ENCODE assay signal across 22 cellular contexts in genomic region chr22:49330421-49331222, GRCh38.
DNase-seq lines count a peak whose midpoint lies in the region; ATAC-seq and TF ChIP-seq lines count a peak whose summit lies in the region.
"Had no signal": no experiment of that assay in that cellular context is flagged by ENCODE, and none has a peak within 500 bp of the region (broad histone marks: within the 10 kb centered on the region; RNA-seq: fewer than 3 reads in every experiment).

No MANE protein-coding gene starts in this region.

- H3K4me3 ChIP-seq in breast epithelium (no peak overlapping the region), mammary epithelial cell (replicated peaks in 1 of 3; ENCODE audit: insufficient read depth in 1 of 3, low read depth in 2 of 3, low read length in 3 of 3) (no peak overlapping the region)
- H3K4me3 ChIP-seq: A549, adrenal gland, body of pancreas, prostate gland, SK-N-MC had no signal

- H3K4me1 Mint-ChIP-seq in activated T-helper 2 cell treated with anti-CD3 and anti-CD28 coated beads, Interferon-gamma antibody, Interleukin-2, Interleukin-4, amounts not matched to agents 10 μg/mL and 5 μg/mL and 100 μg/mL, durations not matched to agents 14 hours and 24 hours and 36 hours (ENCODE audit: low read depth): no peaks in the 10 kb centered on the region
- H3K4me1 Mint-ChIP-seq in type B pancreatic cell (ENCODE audit: unreplicated experiment): no peaks in the 10 kb centered on the region
- H3K4me1 Mint-ChIP-seq: T-helper 17 cell had no signal

- WGBS in mammary epithelial cell (ENCODE audit: low coverage, missing lambda C conversion rate): 83% methylated on average over 10 of the region's 21 CpGs

- no peaks in the 10 kb centered on the region for H3K36me3 Mint-ChIP-seq in activated T-helper 2 cell treated with anti-CD3 and anti-CD28 coated beads, Interferon-gamma antibody, Interleukin-2, Interleukin-4, amounts not matched to agents 10 μg/mL and 5 μg/mL and 100 μg/mL, durations not matched to agents 14 hours and 24 hours and 36 hours (ENCODE audit: low read depth)
- no peaks in the 10 kb centered on the region for H3K36me3 Mint-ChIP-seq in type B pancreatic cell
- H3K36me3 Mint-ChIP-seq: CD4-positive, alpha-beta memory T cell had no signal

- no peak for TF ChIP-seq CTCF in breast epithelium (IDR thresholded peaks at IDR 0.05)
- no peak for TF ChIP-seq CTCF in mammary epithelial cell (conservative IDR thresholded peaks at IDR 0.05 in 1 of 2, IDR thresholded peaks at IDR 0.05 in 1 of 2; ENCODE audit: extremely low read depth in 1 of 2, insufficient read depth in 1 of 2, low read depth in 1 of 2, low read length in 2 of 2)
- no peak for TF ChIP-seq CTCF in type B pancreatic cell (conservative IDR thresholded peaks at IDR 0.05)

- peaks cover 21 to 23% of the 10 kb centered on the region in 2 donors for H3K9me3 ChIP-seq in breast epithelium
- H3K9me3 ChIP-seq in mammary epithelial cell (replicated peaks; ENCODE audit: insufficient read depth, low read length): peaks cover 63% of the 10 kb centered on the region
- H3K9me3 ChIP-seq: A549, adrenal gland, prostate gland had no signal

- in situ Hi-C loops in mammary epithelial cell (cut with MboI; ENCODE audit: low sequenced_read_pairs in 2 of 2): no loop called here

- H3K9ac ChIP-seq in mammary epithelial cell (ENCODE audit: insufficient read depth, low read length): no peak overlapping the region

- H3K36me3 ChIP-seq in breast epithelium (no peaks in the 10 kb centered on the region), mammary epithelial cell (ENCODE audit: insufficient read depth, low read length) (no peaks in the 10 kb centered on the region)
- H3K36me3 ChIP-seq: adrenal gland, prostate gland had no signal

- peak; percentile 12 to 25 for DNase-seq in breast epithelium (ENCODE audit: low spot score in 2 of 2)
- DNase-seq in mammary epithelial cell: no peak
- peak; percentile 6 for DNase-seq in activated T-helper 2 cell treated with anti-CD3 and anti-CD28 coated beads, Interferon-gamma antibody, Interleukin-2, Interleukin-4, amounts not matched to agents 10 μg/mL and 5 μg/mL and 100 μg/mL, durations not matched to agents 14 hours and 24 hours and 36 hours (ENCODE audit: low spot score)
- peak; percentile 6 for DNase-seq in mucosa of gallbladder (ENCODE audit: low spot score)
- peak; percentile 44 for DNase-seq in type B pancreatic cell (ENCODE audit: extremely low spot score, unreplicated experiment)
- no peak for DNase-seq in NCI-H82 treated with DMSO at 0.1 percent for 48 hours (lab: John Stamatoyannopoulos, UW; ENCODE audit: unreplicated experiment)
- DNase-seq: activated CD4-positive, CD25-positive, alpha-beta regulatory T cell treated with anti-CD3 and anti-CD28 coated beads, Interleukin-2, amount 50 U/mL, for 72 hours; activated naive CD4-positive, alpha-beta T cell treated with anti-CD3 and anti-CD28 coated beads for 36 hours; activated T-cell treated with anti-CD3 and anti-CD28 coated beads, Interleukin-2, amount 50 U/mL, for 4 hours; body of pancreas; KBM-7; NCI-H2029 treated with DMSO at 0.1 percent for 48 hours; NCI-H69; T-helper 17 cell had no signal

- ATAC-seq in HG02763 (IDR thresholded peaks at IDR 0.05; ENCODE audit: unreplicated experiment) (no peak), HG02970 (IDR thresholded peaks at IDR 0.05; ENCODE audit: low FRiP score, unreplicated experiment) (no peak)
- ATAC-seq: A549; activated T-cell treated with anti-CD3 and anti-CD28 coated beads, Interleukin-2, amount 50 U/mL, for 4 hours; body of pancreas; T-helper 17 cell had no signal

- TF ChIP-seq POLR2A in breast epithelium (IDR thresholded peaks at IDR 0.05): no peak

- H2AFZ ChIP-seq in mammary epithelial cell (ENCODE audit: low read depth, low read length): no peak overlapping the region

- dilution Hi-C loops in mammary epithelial cell (cut with HindIII; ENCODE audit: low sequenced_read_pairs): loop anchor here (5.0 kb wide), 1 partner anchor 38 kb away; no protein-coding TSS in a partner anchor

- no peak overlapping the region for H3K4me2 ChIP-seq in mammary epithelial cell (ENCODE audit: insufficient read depth, low read depth, low read length)
- H3K4me2 ChIP-seq: A549 had no signal

- H4K20me1 ChIP-seq in mammary epithelial cell (ENCODE audit: insufficient read depth, low read length): no peaks in the 10 kb centered on the region

- intact Hi-C loops in breast epithelium (cut with DNase I; ENCODE audit: low total_unique reads): loop anchor here (10.0 kb wide), 1 partner anchor 1136 kb away; no protein-coding TSS in a partner anchor
- intact Hi-C loops in mammary epithelial cell (cut with micrococcal nuclease): no loop called here
- intact Hi-C loops in activated T-helper 2 cell treated with anti-CD3 and anti-CD28 coated beads, Interferon-gamma antibody, Interleukin-2, Interleukin-4, amounts not matched to agents 10 μg/mL and 5 μg/mL and 100 μg/mL, durations not matched to agents 14 hours and 24 hours and 36 hours (cut with micrococcal nuclease): no loop called here

- no peaks in the 10 kb centered on the region for H3K4me1 ChIP-seq in breast epithelium
- H3K4me1 ChIP-seq in mammary epithelial cell (ENCODE audit: insufficient read depth, low read length): no peaks in the 10 kb centered on the region
- H3K4me1 ChIP-seq: A549, adrenal gland, body of pancreas, prostate gland had no signal

- BruUV-seq in mammary epithelial cell (replicated peaks; lab: Mats Ljungman, UMichigan): no TSS peak

- no peak overlapping the region for H3K4me3 Mint-ChIP-seq in activated T-helper 2 cell treated with anti-CD3 and anti-CD28 coated beads, Interferon-gamma antibody, Interleukin-2, Interleukin-4, amounts not matched to agents 10 μg/mL and 5 μg/mL and 100 μg/mL, durations not matched to agents 14 hours and 24 hours and 36 hours (ENCODE audit: low read depth)
- no peak overlapping the region for H3K4me3 Mint-ChIP-seq in type B pancreatic cell
- H3K4me3 Mint-ChIP-seq: activated naive CD4-positive, alpha-beta T cell treated with anti-CD3 and anti-CD28 coated beads for 36 hours; activated T-cell treated with anti-CD3 and anti-CD28 coated beads, Interleukin-2, amount 50 U/mL, for 4 hours; CD4-positive, alpha-beta memory T cell; stimulated activated naive CD8-positive, alpha-beta T cell treated with anti-CD3 and anti-CD28 coated beads, Interleukin-15, Interleukin-2, amounts not matched to agents 100 ng/mL and 50 ng/mL, for 24 hours; T-helper 17 cell had no signal

- H3K79me2 ChIP-seq in mammary epithelial cell (ENCODE audit: insufficient read depth, low read length): no peaks in the 10 kb centered on the region

- H3K27ac ChIP-seq in breast epithelium (no peak overlapping the region), mammary epithelial cell (ENCODE audit: insufficient read depth, low read depth, low read length) (no peak overlapping the region)
- H3K27ac ChIP-seq: A549, adrenal gland, body of pancreas, prostate gland, SK-N-MC had no signal

- H3K27me3 ChIP-seq in breast epithelium (peaks cover 0 to 53% of the 10 kb centered on the region in 2 donors), mammary epithelial cell (ENCODE audit: insufficient read depth, low read length) (no peaks in the 10 kb centered on the region)
- H3K27me3 ChIP-seq: adrenal gland, body of pancreas had no signal

- H3K9me3 Mint-ChIP-seq in activated T-helper 2 cell treated with anti-CD3 and anti-CD28 coated beads, Interferon-gamma antibody, Interleukin-2, Interleukin-4, amounts not matched to agents 10 μg/mL and 5 μg/mL and 100 μg/mL, durations not matched to agents 14 hours and 24 hours and 36 hours: no peaks in the 10 kb centered on the region
- H3K9me3 Mint-ChIP-seq in type B pancreatic cell: peaks cover 6% of the 10 kb centered on the region

- no peaks in the 10 kb centered on the region for H3K27me3 Mint-ChIP-seq in activated T-helper 2 cell treated with anti-CD3 and anti-CD28 coated beads, Interferon-gamma antibody, Interleukin-2, Interleukin-4, amounts not matched to agents 10 μg/mL and 5 μg/mL and 100 μg/mL, durations not matched to agents 14 hours and 24 hours and 36 hours (ENCODE audit: low read depth)
- H3K27me3 Mint-ChIP-seq in type B pancreatic cell: peaks cover 20% of the 10 kb centered on the region

- no peak overlapping the region for H3K27ac Mint-ChIP-seq in activated T-helper 2 cell treated with anti-CD3 and anti-CD28 coated beads, Interferon-gamma antibody, Interleukin-2, Interleukin-4, amounts not matched to agents 10 μg/mL and 5 μg/mL and 100 μg/mL, durations not matched to agents 14 hours and 24 hours and 36 hours
- no peak overlapping the region for H3K27ac Mint-ChIP-seq in type B pancreatic cell
- H3K27ac Mint-ChIP-seq: activated naive CD4-positive, alpha-beta T cell treated with anti-CD3 and anti-CD28 coated beads for 36 hours; CD4-positive, alpha-beta memory T cell; stimulated activated naive CD8-positive, alpha-beta T cell treated with anti-CD3 and anti-CD28 coated beads, Interleukin-15, Interleukin-2, amounts not matched to agents 100 ng/mL and 50 ng/mL, for 24 hours; T-helper 17 cell had no signal

- CTCF ChIA-PET in mammary epithelial cell (lab: Charles Lee; ENCODE audit: low non-redundant PET): no interaction called here

Comparison
In these comparisons a context has a peak if more than half of its experiments do, and no peak if none do; other contexts are left out.
1. DNase-seq: peak in breast epithelium (2 of 2), activated T-helper 2 cell treated with anti-CD3 and anti-CD28 coated beads, Interferon-gamma antibody, Interleukin-2, Interleukin-4, amounts not matched to agents 10 μg/mL and 5 μg/mL and 100 μg/mL, durations not matched to agents 14 hours and 24 hours and 36 hours (single experiment), mucosa of gallbladder (single experiment) and type B pancreatic cell (single experiment); none in mammary epithelial cell (single experiment) and NCI-H82 treated with DMSO at 0.1 percent for 48 hours (single experiment).